In genomic region chr2:12674644-12675328, GRCh38 we compare ENCODE assay signal across 14 cellular contexts. TPM values are rescaled to one million over a fixed set of nuclear protein-coding genes. Genes with fewer than 3 reads are reported as not detected.
DNase-seq lines count a peak whose midpoint lies in the region; ATAC-seq and TF ChIP-seq lines count a peak whose summit lies in the region.
"Had no signal": no experiment of that assay in that cellular context is flagged by ENCODE, and none has a peak within 500 bp of the region (broad histone marks: within the 10 kb centered on the region; RNA-seq: fewer than 3 reads in every experiment).

No MANE protein-coding gene starts in this region.

- TF ChIP-seq CTCF in parathyroid adenoma (IDR thresholded peaks at IDR 0.05) (no peak), tibial artery (IDR thresholded peaks at IDR 0.05) (no peak), mucosa of descending colon (IDR thresholded peaks at IDR 0.05) (no peak)

- intact Hi-C loops in Right ventricle myocardium superior (cut with DNase I): no loop called here
- intact Hi-C loops in cardiac septum (cut with DNase I): no loop called here
- intact Hi-C loops in tibial artery (cut with DNase I; ENCODE audit: low total_unique reads): no loop called here
- intact Hi-C loops in mucosa of descending colon (cut with DNase I, micrococcal nuclease): no loop called here

- H3K9ac ChIP-seq in parathyroid adenoma: no peak overlapping the region

- H3K4me1 ChIP-seq in parathyroid adenoma (no peaks in the 10 kb centered on the region), tibial artery (peaks cover 0 to 25% (median 3%) of the 10 kb centered on the region in 4 donors), mucosa of descending colon (ENCODE audit: low read depth) (no peaks in the 10 kb centered on the region)

- peak overlapping the region; percentile 38 for H2AFZ ChIP-seq in parathyroid adenoma

- no peak overlapping the region for H3K27ac ChIP-seq in parathyroid adenoma
- H3K27ac ChIP-seq in tibial artery: no peak overlapping the region

- H3K4me2 ChIP-seq in parathyroid adenoma (ENCODE audit: low read length): no peak overlapping the region

- H3K36me3 ChIP-seq in parathyroid adenoma (ENCODE audit: control insufficient read depth, insufficient read depth, low read length): no peaks in the 10 kb centered on the region
- no peaks in the 10 kb centered on the region for H3K36me3 ChIP-seq in tibial artery
- H3K36me3 ChIP-seq in mucosa of descending colon (ENCODE audit: low read depth): no peaks in the 10 kb centered on the region

- TF ChIP-seq POLR2A in erythroblast (IDR thresholded peaks at IDR 0.05; ENCODE audit: low read length): no peak

- DNase-seq in Right ventricle myocardium superior (no peak), cardiac septum (ENCODE audit: low spot score) (no peak), erythroblast (lab: John Stamatoyannopoulos, UW) (peak; percentile 27 to 38), middle frontal gyrus (ENCODE audit: extremely low spot score, low spot score) (no peak), tibial artery (no peak), mucosa of descending colon (no peak)
- DNase-seq: DMS 273 treated with DMSO at 0.1 percent for 48 hours, DND-41, KG1, MV-4-11, NCI-H1694 treated with DMSO at 0.1 percent for 48 hours, NCI-H510A, NCI-H748 treated with DMSO at 0.1 percent for 48 hours had no signal

- no peaks in the 10 kb centered on the region for H3K27me3 ChIP-seq in parathyroid adenoma (ENCODE audit: control insufficient read depth, insufficient read depth, low read length)
- no peaks in the 10 kb centered on the region for H3K27me3 ChIP-seq in tibial artery

- no peaks in the 10 kb centered on the region for H3K79me2 ChIP-seq in parathyroid adenoma

- ATAC-seq in Right ventricle myocardium superior (ENCODE audit: poor library complexity) (peak; percentile 18), mucosa of descending colon (no peak)

- H3K4me3 ChIP-seq in parathyroid adenoma (ENCODE audit: low read depth, low read length) (no peak overlapping the region), tibial artery (no peak overlapping the region), mucosa of descending colon (no peak overlapping the region)

- H3K9me3 ChIP-seq in parathyroid adenoma (ENCODE audit: control insufficient read depth, low read length) (no peaks in the 10 kb centered on the region), tibial artery (no peaks in the 10 kb centered on the region), mucosa of descending colon (no peaks in the 10 kb centered on the region)

RNA-seq across cellular contexts. Expression of gene TRIB2, which starts 42.0 kb away (rescaled TPM):
- 32.1 TPM for total RNA-seq in Right ventricle myocardium superior
- 49.9 TPM for total RNA-seq in cardiac septum
- total RNA-seq in mucosa of descending colon: 10 to 100 TPM in 1 of 3 donors, 1 to 10 TPM in 2; 4.9 to 28.3 (median 6.8) TPM

Comparison
In these comparisons a context has a peak if more than half of its experiments do, and no peak if none do; other contexts are left out.
1. DNase-seq: peak in erythroblast (2 of 2); none in Right ventricle myocardium superior (single experiment), cardiac septum (single experiment), middle frontal gyrus (single experiment), tibial artery (0 of 2) and mucosa of descending colon (0 of 3).